Comparison of ENCODE assay signal across 1 cellular context in the genomic region with DNA sequence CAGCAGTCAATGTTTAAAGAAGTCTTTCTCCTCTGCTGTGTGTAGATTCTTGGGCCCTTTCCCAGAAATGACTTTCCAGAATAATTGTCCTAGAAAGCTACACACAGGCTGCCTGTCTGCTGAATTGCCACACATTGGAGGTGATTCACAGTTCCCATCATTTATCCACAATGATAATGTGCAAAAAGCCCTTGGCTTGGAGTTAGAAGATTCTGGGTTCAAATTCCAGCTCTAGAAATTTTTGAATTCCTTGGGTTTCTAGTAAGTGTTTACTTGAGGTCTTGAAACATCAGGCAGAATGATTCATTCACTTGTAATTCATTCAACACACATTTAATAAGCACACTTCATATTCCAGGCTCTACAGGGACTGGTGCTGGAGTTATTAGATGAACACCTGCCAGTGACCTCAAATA.
TF ChIP-seq lines count a peak whose summit lies in the region.

No MANE protein-coding gene starts in this region.

TF ChIP-seq in IMR-90, 13 proteins besides CTCF, POLR2A, EP300 and RAD21:
- no peak for TF ChIP-seq NFE2L2 (IDR thresholded peaks at IDR 0.05; ENCODE audit: low read depth, low read length)
- TF ChIP-seq, protein P1, sequence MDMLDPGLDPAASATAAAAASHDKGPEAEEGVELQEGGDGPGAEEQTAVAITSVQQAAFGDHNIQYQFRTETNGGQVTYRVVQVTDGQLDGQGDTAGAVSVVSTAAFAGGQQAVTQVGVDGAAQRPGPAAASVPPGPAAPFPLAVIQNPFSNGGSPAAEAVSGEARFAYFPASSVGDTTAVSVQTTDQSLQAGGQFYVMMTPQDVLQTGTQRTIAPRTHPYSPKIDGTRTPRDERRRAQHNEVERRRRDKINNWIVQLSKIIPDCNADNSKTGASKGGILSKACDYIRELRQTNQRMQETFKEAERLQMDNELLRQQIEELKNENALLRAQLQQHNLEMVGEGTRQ (IDR thresholded peaks at IDR 0.05; ENCODE audit: low read depth, low read length) = no peak
- 0 out of 2 replicates have a peak, but pooled peaks have one; percentile 14 for TF ChIP-seq FOS (IDR thresholded peaks at IDR 0.05; ENCODE audit: low read depth, low read length)
- TF ChIP-seq BHLHE40 (IDR thresholded peaks at IDR 0.05; ENCODE audit: low read depth, low read length) = no peak
- TF ChIP-seq MXI1 (IDR thresholded peaks at IDR 0.05; ENCODE audit: borderline replicate concordance, low read depth, low read length) = no peak
- peak; percentile 88 for TF ChIP-seq CEBPB (IDR thresholded peaks at IDR 0.05; ENCODE audit: low read depth, low read length)
